In the genomic region with DNA sequence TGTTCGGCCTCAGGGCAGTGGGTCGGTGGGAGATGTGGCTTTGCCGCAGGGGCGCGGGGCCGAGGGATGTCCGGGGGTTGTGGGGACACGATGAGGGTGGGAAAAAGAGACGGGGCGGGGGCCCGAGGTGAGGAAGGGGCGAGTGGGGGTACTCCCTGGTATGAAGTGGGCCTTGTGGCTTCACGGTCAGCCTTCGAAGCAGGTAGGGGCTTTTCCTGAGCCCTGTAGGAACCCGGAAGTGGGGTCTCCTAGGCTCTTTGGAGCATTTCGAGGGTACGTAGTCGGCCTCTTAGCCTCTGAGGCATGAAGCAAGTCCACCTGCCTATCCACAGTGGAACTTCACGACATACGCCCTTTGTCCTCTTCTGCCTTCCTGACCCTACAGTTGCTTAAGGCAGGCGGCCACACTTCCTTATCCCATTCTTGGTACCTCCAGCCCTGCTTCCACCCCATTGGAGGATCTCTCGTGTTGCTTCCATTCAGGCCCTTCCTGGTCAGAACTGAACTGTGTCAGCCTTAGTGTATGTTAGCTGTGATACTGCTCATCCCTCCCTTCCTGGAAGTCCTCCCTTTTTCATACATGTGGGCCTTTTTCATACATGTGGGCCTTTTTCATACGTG, we compare ENCODE assay signal across 1 cellular context.
TF ChIP-seq lines count a peak whose summit lies in the region.

No MANE protein-coding gene starts in this region.

TF ChIP-seq in endothelial cell of umbilical vein, 7 proteins besides CTCF, POLR2A, EP300 and RAD21:
- TF ChIP-seq, protein P1, sequence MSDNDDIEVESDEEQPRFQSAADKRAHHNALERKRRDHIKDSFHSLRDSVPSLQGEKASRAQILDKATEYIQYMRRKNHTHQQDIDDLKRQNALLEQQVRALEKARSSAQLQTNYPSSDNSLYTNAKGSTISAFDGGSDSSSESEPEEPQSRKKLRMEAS (IDR thresholded peaks at IDR 0.05; ENCODE audit: insufficient read depth, insufficient read length): no peak
- TF ChIP-seq JUN (IDR thresholded peaks at IDR 0.05; ENCODE audit: borderline replicate concordance, insufficient read depth, insufficient read length, low read depth) (no peak), FOS (IDR thresholded peaks at IDR 0.05; ENCODE audit: borderline replicate concordance, insufficient read depth, low read length) (no peak), GATA2 (IDR thresholded peaks at IDR 0.05; ENCODE audit: insufficient read depth, insufficient read length, low read depth, low read length) (no peak), EZH2 (IDR thresholded peaks at IDR 0.05; ENCODE audit: borderline replicate concordance, low read depth, low read length, severe bottlenecking) (no peak), MYC (IDR thresholded peaks at IDR 0.05; ENCODE audit: low read depth, low read length) (no peak), POLR2AphosphoS5 (IDR thresholded peaks at IDR 0.05; ENCODE audit: insufficient read depth, low read depth, low read length) (no peak)
